8 cellular contexts compared by ENCODE assay signal in the genomic region with DNA sequence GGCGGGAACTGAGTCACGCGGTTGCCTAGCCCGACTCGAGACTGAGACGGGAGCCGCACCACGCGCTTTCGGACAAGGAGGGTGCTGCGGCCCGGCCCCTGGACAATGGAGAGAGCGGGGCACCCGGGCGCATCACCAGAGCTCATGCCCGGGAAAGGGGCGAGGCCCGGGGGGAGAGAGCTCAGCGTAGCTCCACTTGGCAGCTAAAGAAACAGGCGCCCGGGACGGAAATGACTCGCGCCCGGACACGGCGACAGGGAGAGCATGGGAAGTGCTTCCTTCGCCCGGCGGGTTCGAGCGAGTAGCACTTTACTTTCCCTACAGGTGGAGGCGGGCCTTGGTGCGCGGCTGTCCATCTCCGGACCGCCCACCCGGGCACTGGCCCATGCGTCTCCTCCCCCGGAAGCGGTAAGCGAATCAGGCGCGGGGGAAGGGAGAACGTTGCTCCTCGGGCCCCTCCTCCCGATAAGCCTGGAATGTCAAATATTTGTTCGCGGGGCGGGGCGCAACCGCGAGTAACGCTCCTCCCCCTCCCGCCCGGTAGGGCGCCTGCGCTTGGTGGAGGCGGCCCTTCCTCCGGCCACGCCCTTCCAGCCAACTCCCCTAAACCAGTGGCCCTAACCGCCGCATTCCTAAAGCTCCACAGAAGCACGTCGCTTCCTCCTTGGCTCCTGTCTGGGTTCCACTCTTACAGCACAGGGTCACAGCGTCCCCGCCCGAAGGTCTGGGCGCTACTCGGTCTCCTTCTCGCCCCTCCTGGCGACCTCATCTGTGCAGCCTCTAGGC. TPM values are rescaled to one million over a fixed set of nuclear protein-coding genes. Genes with fewer than 3 reads are reported as not detected.
DNase-seq lines count a peak whose midpoint lies in the region; ATAC-seq and TF ChIP-seq lines count a peak whose summit lies in the region.

No MANE protein-coding gene starts in this region.

- no peaks in the 10 kb centered on the region for H3K27me3 Mint-ChIP-seq in activated naive CD8-positive, alpha-beta T cell treated with anti-CD3 and anti-CD28 coated beads for 36 hours

- no peak for TF ChIP-seq CTCF in omental fat pad (IDR thresholded peaks at IDR 0.05)

- peak; percentile 84 for DNase-seq in GM04503 (ENCODE audit: low read depth)
- peak; percentile 97 for DNase-seq in HEK293T (ENCODE audit: extremely low spot score)
- DNase-seq in NCI-H1048 (lab: John Stamatoyannopoulos, UW) = peak; percentile 82
- DNase-seq in SKM-1 (lab: John Stamatoyannopoulos, UW; ENCODE audit: unreplicated experiment) = peak; percentile 94
- DNase-seq in activated naive CD8-positive, alpha-beta T cell treated with anti-CD3 and anti-CD28 coated beads for 36 hours = peak; percentile 92
- peak; percentile 98 for DNase-seq in glomerular visceral epithelial cell (ENCODE audit: extremely low spot score)
- DNase-seq in omental fat pad (ENCODE audit: low spot score) = peak; percentile 82

- ATAC-seq in omental fat pad (ENCODE audit: low FRiP score) = peak; percentile 85

- H3K27ac ChIP-seq in temporal lobe (ENCODE audit: low read depth, low read length) = peak overlapping the region; percentile 44

- no peaks in the 10 kb centered on the region for H3K36me3 Mint-ChIP-seq in activated naive CD8-positive, alpha-beta T cell treated with anti-CD3 and anti-CD28 coated beads for 36 hours

- CTCF ChIA-PET in HEK293T (lab: Yijun Ruan, JAX) = interaction anchor here (1.6 kb wide), 2 partner anchors 24 to 27 kb away, joined by 4 to 5 read pairs; a partner anchor contains a TSS

- peaks cover 30% of the 10 kb centered on the region for H3K4me1 Mint-ChIP-seq in activated naive CD8-positive, alpha-beta T cell treated with anti-CD3 and anti-CD28 coated beads for 36 hours

- H3K27ac Mint-ChIP-seq in activated naive CD8-positive, alpha-beta T cell treated with anti-CD3 and anti-CD28 coated beads for 36 hours = peak overlapping the region; percentile 93

- H3K9me3 Mint-ChIP-seq in activated naive CD8-positive, alpha-beta T cell treated with anti-CD3 and anti-CD28 coated beads for 36 hours = no peaks in the 10 kb centered on the region

- H3K4me3 Mint-ChIP-seq in activated naive CD8-positive, alpha-beta T cell treated with anti-CD3 and anti-CD28 coated beads for 36 hours = peak overlapping the region; percentile 87

- POLR2A ChIA-PET in HEK293T (lab: Yijun Ruan, JAX) = interaction anchor here (0.6 to 2.2 kb wide), 18 partner anchors 8 to 679 kb away, joined by 3 to 23 read pairs (median 3); a partner anchor contains a TSS

TF ChIP-seq in HEK293T, 16 proteins besides CTCF, POLR2A, EP300 and RAD21:
- TF ChIP-seq, protein P1, sequence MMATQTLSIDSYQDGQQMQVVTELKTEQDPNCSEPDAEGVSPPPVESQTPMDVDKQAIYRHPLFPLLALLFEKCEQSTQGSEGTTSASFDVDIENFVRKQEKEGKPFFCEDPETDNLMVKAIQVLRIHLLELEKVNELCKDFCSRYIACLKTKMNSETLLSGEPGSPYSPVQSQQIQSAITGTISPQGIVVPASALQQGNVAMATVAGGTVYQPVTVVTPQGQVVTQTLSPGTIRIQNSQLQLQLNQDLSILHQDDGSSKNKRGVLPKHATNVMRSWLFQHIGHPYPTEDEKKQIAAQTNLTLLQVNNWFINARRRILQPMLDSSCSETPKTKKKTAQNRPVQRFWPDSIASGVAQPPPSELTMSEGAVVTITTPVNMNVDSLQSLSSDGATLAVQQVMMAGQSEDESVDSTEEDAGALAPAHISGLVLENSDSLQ (IDR thresholded peaks at IDR 0.05) = peak; percentile 97
- TF ChIP-seq LEF1 (IDR thresholded peaks at IDR 0.05; ENCODE audit: borderline replicate concordance) (no peak), L3MBTL2 (conservative IDR thresholded peaks at IDR 0.05) (peak; percentile 88)

RNA-seq across cellular contexts. Expression of a gene that starts 1.5 kb away (rescaled TPM):
- total RNA-seq in activated naive CD8-positive, alpha-beta T cell treated with anti-CD3 and anti-CD28 coated beads for 36 hours = 1 to 10 TPM in 1 of 2 experiments, under 1 TPM in 1; 0.92 to 1.2 TPM
- total RNA-seq in omental fat pad (1 to 10 TPM in 3 of 4 donors, not detected in 1; 1.9 to 6.5 (median 4.2) TPM), temporal lobe (not detected)

RNA-seq across cellular contexts. Expression of a gene that starts 7.7 kb away (rescaled TPM):
- 1 to 10 TPM; 7.9 to 8.0 TPM for total RNA-seq in activated naive CD8-positive, alpha-beta T cell treated with anti-CD3 and anti-CD28 coated beads for 36 hours
- total RNA-seq in omental fat pad (10 to 100 TPM; 24.0 to 42.9 (median 31.1) TPM), temporal lobe (16.0 TPM)

RNA-seq across cellular contexts. Expression of a gene that starts 26.9 kb away (rescaled TPM):
- 10 to 100 TPM; 65.9 to 69.9 TPM for total RNA-seq in activated naive CD8-positive, alpha-beta T cell treated with anti-CD3 and anti-CD28 coated beads for 36 hours
- total RNA-seq in omental fat pad = 100 to 1,000 TPM; 129 to 181 (median 147) TPM
- total RNA-seq in temporal lobe = 11.3 TPM

Comparison
In these comparisons a context has a peak if more than half of its experiments do, and no peak if none do; other contexts are left out.
1. Peak in every context shown above with its lines: DNase-seq, ATAC-seq and H3K27ac ChIP-seq.